ENCODE assay signal across 14 cellular contexts in the genomic region with DNA sequence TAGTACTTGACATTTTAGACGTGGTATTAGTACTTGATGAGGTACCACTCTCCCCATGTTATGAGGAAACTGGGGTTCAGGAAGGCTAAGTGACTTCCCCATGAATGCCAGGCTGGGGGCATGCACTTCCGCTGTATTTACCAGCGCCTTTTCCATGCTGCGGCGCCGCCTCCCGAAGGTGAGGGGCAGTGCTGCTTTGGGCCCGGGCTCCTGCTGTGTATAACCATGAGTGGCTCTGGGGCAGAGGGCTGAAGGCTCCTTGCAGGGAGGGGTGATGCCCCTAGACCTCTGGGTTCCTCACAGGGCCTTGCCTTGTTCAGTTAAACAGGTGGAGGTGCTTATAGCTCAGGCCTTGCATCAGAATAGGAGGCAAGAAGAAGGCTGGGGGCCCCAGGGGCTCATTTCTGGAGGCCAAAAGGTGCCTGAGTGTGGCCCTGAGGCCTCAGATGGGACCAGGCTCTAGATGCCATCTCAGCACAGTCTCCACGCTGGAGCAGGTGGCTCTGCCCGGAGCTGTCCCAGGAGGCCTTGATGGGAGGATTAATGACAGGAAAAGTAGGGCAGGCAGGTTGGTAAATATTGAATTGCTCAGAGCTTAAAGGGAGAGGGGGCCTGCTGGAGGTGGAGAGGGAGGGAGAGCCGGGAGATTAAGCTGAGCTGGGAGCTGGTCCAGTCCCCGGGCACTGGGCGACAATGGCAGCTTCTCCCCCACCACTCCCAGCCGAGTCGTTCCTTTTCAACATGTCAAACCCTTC.
DNase-seq lines count a peak whose midpoint lies in the region; ATAC-seq and TF ChIP-seq lines count a peak whose summit lies in the region.
"Had no signal": no experiment of that assay in that cellular context is flagged by ENCODE, and none has a peak within 500 bp of the region (broad histone marks: within the 10 kb centered on the region; RNA-seq: fewer than 3 reads in every experiment).

No MANE protein-coding gene starts in this region.

- H3K27me3 ChIP-seq in OCI-LY3 (ENCODE audit: low read depth, low read length) = no peaks in the 10 kb centered on the region

- CTCF ChIA-PET in activated CD4-positive, alpha-beta T cell treated with anti-CD3 and anti-CD28 coated beads for 36 hours (lab: Charles Lee) = interaction anchor here (1.1 to 1.4 kb wide), 2 partner anchors 18 to 31 kb away, joined by 3 to 6 read pairs; no protein-coding TSS in a partner anchor

- peak overlapping the region; percentile 47 for H3K27ac Mint-ChIP-seq in activated CD4-positive, alpha-beta T cell treated with anti-CD3 and anti-CD28 coated beads for 36 hours
- H3K27ac Mint-ChIP-seq in stimulated activated memory B cell treated with anti-CD40 and anti-IgM and Interleukin-4, amounts not matched to agents 10 μg/mL and 1 μg/mL and 100 μg/mL, for 72 hours = peak overlapping the region; percentile 84
- H3K27ac Mint-ChIP-seq: activated naive CD4-positive, alpha-beta T cell treated with anti-CD3 and anti-CD28 coated beads, Interleukin-2, amount 50 U/mL, for 24 hours; CD4-positive, alpha-beta T cell; effector memory CD8-positive, alpha-beta T cell had no signal

- no peak overlapping the region for H2AFZ ChIP-seq in OCI-LY3 (ENCODE audit: low read depth, low read length)

- peaks cover 8% of the 10 kb centered on the region for H3K27me3 Mint-ChIP-seq in activated CD4-positive, alpha-beta T cell treated with anti-CD3 and anti-CD28 coated beads for 36 hours
- H3K27me3 Mint-ChIP-seq in stimulated activated memory B cell treated with anti-CD40 and anti-IgM and Interleukin-4, amounts not matched to agents 10 μg/mL and 1 μg/mL and 100 μg/mL, for 72 hours = peaks cover 26% of the 10 kb centered on the region
- H3K27me3 Mint-ChIP-seq: CD4-positive, alpha-beta T cell had no signal

- ATAC-seq in activated CD4-positive, alpha-beta T cell treated with anti-CD3 and anti-CD28 coated beads for 36 hours = no peak
- ATAC-seq in stimulated activated memory B cell treated with anti-CD40 and anti-IgM and Interleukin-4, amounts not matched to agents 10 μg/mL and 1 μg/mL and 100 μg/mL, for 72 hours = no peak
- ATAC-seq in GM18867 (IDR thresholded peaks at IDR 0.05; ENCODE audit: unreplicated experiment) = no peak
- ATAC-seq in GM21423 (IDR thresholded peaks at IDR 0.05; ENCODE audit: unreplicated experiment) = no peak
- ATAC-seq: effector memory CD8-positive, alpha-beta T cell had no signal

- POLR2A ChIA-PET in activated CD4-positive, alpha-beta T cell treated with anti-CD3 and anti-CD28 coated beads for 36 hours (lab: Charles Lee) = interaction anchor here (0.7 kb wide), 1 partner anchor 1168 kb away, joined by 3 read pairs; no protein-coding TSS in a partner anchor

- peaks cover 14% of the 10 kb centered on the region for H3K9me3 Mint-ChIP-seq in activated CD4-positive, alpha-beta T cell treated with anti-CD3 and anti-CD28 coated beads for 36 hours (ENCODE audit: low read depth)
- peaks cover 8% of the 10 kb centered on the region for H3K9me3 Mint-ChIP-seq in stimulated activated memory B cell treated with anti-CD40 and anti-IgM and Interleukin-4, amounts not matched to agents 10 μg/mL and 1 μg/mL and 100 μg/mL, for 72 hours

- H3K4me2 ChIP-seq in OCI-LY3 (ENCODE audit: low read length) = peak overlapping the region; percentile 90

- no peak; the same call in 1 of the 2 replicates for TF ChIP-seq CTCF in OCI-LY3 (IDR thresholded peaks at IDR 0.05; ENCODE audit: low read depth, low read length)

- H3K4me3 ChIP-seq in OCI-LY3 (ENCODE audit: low read length) = peak overlapping the region; percentile 67

- no peaks in the 10 kb centered on the region for H4K20me1 ChIP-seq in OCI-LY3 (ENCODE audit: insufficient read depth, low read length)

- H3K4me1 ChIP-seq in OCI-LY3 (ENCODE audit: low read length) = peaks cover 76% of the 10 kb centered on the region

- no peaks in the 10 kb centered on the region for H3K79me2 ChIP-seq in OCI-LY3 (ENCODE audit: low read length)

- peaks cover 2% of the 10 kb centered on the region for H3K36me3 Mint-ChIP-seq in activated CD4-positive, alpha-beta T cell treated with anti-CD3 and anti-CD28 coated beads for 36 hours (ENCODE audit: low read depth)
- peaks cover 10% of the 10 kb centered on the region for H3K36me3 Mint-ChIP-seq in stimulated activated memory B cell treated with anti-CD40 and anti-IgM and Interleukin-4, amounts not matched to agents 10 μg/mL and 1 μg/mL and 100 μg/mL, for 72 hours

- H3K9ac ChIP-seq in OCI-LY3 (ENCODE audit: low read length) = peak overlapping the region; percentile 91

- no peak for DNase-seq in activated CD4-positive, alpha-beta T cell treated with anti-CD3 and anti-CD28 coated beads for 36 hours
- DNase-seq in activated CD4-positive, alpha-beta T cell treated with anti-CD3 and anti-CD28 coated beads for 48 hours = no peak
- DNase-seq in NCI-H2107 treated with DMSO at 0.1 percent for 48 hours (lab: John Stamatoyannopoulos, UW; ENCODE audit: unreplicated experiment) (peak; percentile 86), kidney glomerular epithelial cell (lab: John Stamatoyannopoulos, UW) (no peak)
- DNase-seq: 8988T; activated CD8-positive, alpha-beta memory T cell treated with anti-CD3 and anti-CD28 coated beads, Interleukin-2, amount 50 U/mL, for 4 hours; CD4-positive, alpha-beta T cell; effector memory CD8-positive, alpha-beta T cell; foreskin melanocyte had no signal

- intact Hi-C loops in activated CD4-positive, alpha-beta T cell treated with anti-CD3 and anti-CD28 coated beads for 36 hours (cut with DNase I, micrococcal nuclease) = loop anchor here in 1 of 2 experiments (5.0 kb wide), 1 partner anchor 490 kb away; no protein-coding TSS in a partner anchor

- H3K27ac ChIP-seq in OCI-LY3 (ENCODE audit: low read length) = peak overlapping the region; percentile 94

- H3K36me3 ChIP-seq in OCI-LY3 (replicated peaks; ENCODE audit: low read depth, low read length) = peaks cover 20% of the 10 kb centered on the region

- H3K9me3 ChIP-seq in OCI-LY3 (ENCODE audit: insufficient read depth, low read length) = peaks cover 11% of the 10 kb centered on the region

- no peak overlapping the region for H3K4me3 Mint-ChIP-seq in activated CD4-positive, alpha-beta T cell treated with anti-CD3 and anti-CD28 coated beads for 36 hours
- H3K4me3 Mint-ChIP-seq in stimulated activated memory B cell treated with anti-CD40 and anti-IgM and Interleukin-4, amounts not matched to agents 10 μg/mL and 1 μg/mL and 100 μg/mL, for 72 hours = no peak overlapping the region
- H3K4me3 Mint-ChIP-seq: activated naive CD4-positive, alpha-beta T cell treated with anti-CD3 and anti-CD28 coated beads, Interleukin-2, amount 50 U/mL, for 24 hours; CD4-positive, alpha-beta T cell; effector memory CD8-positive, alpha-beta T cell had no signal

- H3K4me1 Mint-ChIP-seq in activated CD4-positive, alpha-beta T cell treated with anti-CD3 and anti-CD28 coated beads for 36 hours = peaks cover 17% of the 10 kb centered on the region
- H3K4me1 Mint-ChIP-seq in stimulated activated memory B cell treated with anti-CD40 and anti-IgM and Interleukin-4, amounts not matched to agents 10 μg/mL and 1 μg/mL and 100 μg/mL, for 72 hours = peaks cover 38% of the 10 kb centered on the region
- H3K4me1 Mint-ChIP-seq: activated naive CD4-positive, alpha-beta T cell treated with anti-CD3 and anti-CD28 coated beads, Interleukin-2, amount 50 U/mL, for 24 hours had no signal
